24 cellular contexts compared by ENCODE assay signal in genomic region chr12:98042668-98043067, GRCh38.
"Had no signal": no experiment of that assay in that cellular context is flagged by ENCODE, and none has a peak within 500 bp of the region (broad histone marks: within the 10 kb centered on the region; RNA-seq: fewer than 3 reads in every experiment).

No MANE protein-coding gene starts in this region.

- DNase-seq: colonic mucosa; cortex of kidney; dermis blood vessel endothelial cell; dorsolateral prefrontal cortex; effector CD4-positive, alpha-beta T cell; effector CD8-positive, alpha-beta T cell; effector memory CD4-positive, alpha-beta T cell; effector memory CD8-positive, alpha-beta T cell; endodermal cell; erythroblast; esophagus squamous epithelium; foreskin fibroblast; foreskin keratinocyte; foreskin melanocyte; gastrocnemius medialis; glutamatergic neuron; head of caudate nucleus; heart left ventricle; heart right ventricle had no signal

- H3K4me3 ChIP-seq: colonic mucosa, coronary artery, dorsolateral prefrontal cortex, esophagus muscularis mucosa, esophagus squamous epithelium, gastrocnemius medialis, gastroesophageal sphincter, heart left ventricle, heart right ventricle had no signal

- ATAC-seq: effector memory CD8-positive, alpha-beta T cell; esophagus mucosa; foreskin keratinocyte; gastrocnemius medialis; gastroesophageal sphincter; heart left ventricle; heart right ventricle had no signal

- H3K27ac ChIP-seq: colonic mucosa, coronary artery, dorsolateral prefrontal cortex, epithelial cell of prostate, esophagus muscularis mucosa, esophagus squamous epithelium, foreskin keratinocyte, gastrocnemius medialis, gastroesophageal sphincter, heart left ventricle, heart right ventricle had no signal

- H3K4me1 ChIP-seq: colonic mucosa, esophagus muscularis mucosa, esophagus squamous epithelium, foreskin keratinocyte, gastrocnemius medialis, gastroesophageal sphincter, heart left ventricle, heart right ventricle had no signal

- H3K36me3 ChIP-seq: colonic mucosa, esophagus muscularis mucosa, esophagus squamous epithelium, gastrocnemius medialis, gastroesophageal sphincter, heart left ventricle, heart right ventricle had no signal

- H3K9me3 ChIP-seq: colonic mucosa, esophagus squamous epithelium, gastrocnemius medialis, gastroesophageal sphincter had no signal

- H3K27me3 ChIP-seq: colonic mucosa, dorsolateral prefrontal cortex, esophagus muscularis mucosa, esophagus squamous epithelium, foreskin keratinocyte, gastrocnemius medialis, gastroesophageal sphincter, heart left ventricle, heart right ventricle had no signal
